Comparison of ENCODE assay signal across 21 cellular contexts in the genomic region with DNA sequence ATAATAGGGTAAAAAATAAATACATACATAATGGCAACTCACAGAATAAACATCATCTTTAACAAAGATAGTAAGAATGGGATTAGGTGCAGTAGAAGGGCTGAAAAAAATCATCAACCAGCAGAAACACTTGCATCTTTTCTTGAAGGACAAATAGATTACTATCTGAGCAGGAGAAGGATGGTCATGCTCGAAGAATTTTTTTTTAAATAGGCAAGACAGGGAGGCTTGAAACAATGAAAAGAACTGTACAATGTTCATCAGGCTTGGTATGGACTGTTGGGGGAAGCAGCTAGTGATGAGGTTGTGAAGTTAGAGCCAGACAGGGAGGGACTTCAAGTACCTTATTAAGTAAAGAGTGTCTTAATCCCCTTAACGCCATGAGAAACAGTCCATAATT.
DNase-seq lines count a peak whose midpoint lies in the region; ATAC-seq, FAIRE-seq and TF ChIP-seq lines count a peak whose summit lies in the region.
"Had no signal": no experiment of that assay in that cellular context is flagged by ENCODE, and none has a peak within 500 bp of the region (broad histone marks: within the 10 kb centered on the region; RNA-seq: fewer than 3 reads in every experiment).

No MANE protein-coding gene starts in this region.

- peak overlapping the region; percentile 78 for H3K27ac ChIP-seq in astrocyte (ENCODE audit: low read depth, low read length)
- peak overlapping the region; percentile 6 for H3K27ac ChIP-seq in mesodermal cell (ENCODE audit: low read depth, low read length, severe bottlenecking)
- H3K27ac ChIP-seq: A549, HL-60 had no signal

- 88 to 100% methylated on average over 1 of the region's 2 CpGs for WGBS in mesodermal cell (ENCODE audit: insufficient coverage in 2 of 2), 2 experiments

- H3K27me3 ChIP-seq in astrocyte (ENCODE audit: insufficient read depth, low read length) (no peaks in the 10 kb centered on the region), HAP-1 (ENCODE audit: low read depth) (no peaks in the 10 kb centered on the region), MG63 (no peaks in the 10 kb centered on the region)

- H2AFZ ChIP-seq in astrocyte (ENCODE audit: low read depth, low read length): no peak overlapping the region

- H3K27ac Mint-ChIP-seq in astrocyte (ENCODE audit: unreplicated experiment): no peak overlapping the region
- H3K27ac Mint-ChIP-seq: CD14-positive monocyte had no signal

- H3K4me1 Mint-ChIP-seq in astrocyte (ENCODE audit: low read depth, unreplicated experiment): peaks cover 17% of the 10 kb centered on the region
- H3K4me1 Mint-ChIP-seq: CD14-positive monocyte had no signal

- no peak overlapping the region for H3K4me2 ChIP-seq in astrocyte (ENCODE audit: low read length)
- H3K4me2 ChIP-seq: A549 had no signal

- no peaks in the 10 kb centered on the region for H4K20me1 ChIP-seq in astrocyte (ENCODE audit: insufficient read depth, low read length)

- FAIRE-seq in astrocyte (lab: Jason Lieb, UNC): no peak
- FAIRE-seq: A549, GM12891, RCC 7860 had no signal

- peak; percentile 63 for DNase-seq in EH (ENCODE audit: low read depth)
- peak; percentile 50 for DNase-seq in M059J (ENCODE audit: low read depth)
- DNase-seq in astrocyte (ENCODE audit: low read depth): peak; percentile 21
- no peak for DNase-seq in HAP-1 (ENCODE audit: low spot score in 2 of 2)
- DNase-seq in MG63: no peak
- DNase-seq: DMS 273 treated with DMSO at 0.1 percent for 48 hours, Kasumi-1, NCI-H1092 treated with DMSO at 0.1 percent for 48 hours, NCI-H146, NCI-H2029 treated with DMSO at 0.1 percent for 48 hours, NCI-H2171 treated with DMSO at 0.1 percent for 48 hours, NCI-H446 treated with DMSO at 0.1 percent for 48 hours had no signal

- in situ Hi-C loops in HAP-1 (cut with MboI; ENCODE audit: low sequenced_read_pairs): no loop called here

- no peak overlapping the region for H3K4me3 ChIP-seq in astrocyte (ENCODE audit: insufficient read depth, low read depth, low read length)
- H3K4me3 ChIP-seq in mesodermal cell (ENCODE audit: extremely low read depth, insufficient read depth, low read length, poor library complexity, severe bottlenecking): no peak overlapping the region
- H3K4me3 ChIP-seq in HAP-1: no peak overlapping the region
- H3K4me3 ChIP-seq in MG63: no peak overlapping the region
- H3K4me3 ChIP-seq: A549 had no signal

- H3K9me3 ChIP-seq in astrocyte (ENCODE audit: insufficient read depth, low read depth, low read length) (no peaks in the 10 kb centered on the region), mesodermal cell (ENCODE audit: control insufficient read depth, low read length) (peaks cover 3% of the 10 kb centered on the region), HAP-1 (no peaks in the 10 kb centered on the region), MG63 (peaks cover 4% of the 10 kb centered on the region; the same call in 1 of the 2 replicates)
- H3K9me3 ChIP-seq: A549 had no signal

- H3K36me3 Mint-ChIP-seq in astrocyte (ENCODE audit: low read depth, unreplicated experiment): no peaks in the 10 kb centered on the region
- H3K36me3 Mint-ChIP-seq: CD14-positive monocyte had no signal

- H3K36me3 ChIP-seq in astrocyte (ENCODE audit: insufficient read depth, low read length): no peaks in the 10 kb centered on the region
- H3K36me3 ChIP-seq in mesodermal cell (ENCODE audit: control insufficient read depth, insufficient read depth, low read length): no peaks in the 10 kb centered on the region
- H3K36me3 ChIP-seq in HAP-1 (replicated peaks): no peaks in the 10 kb centered on the region
- H3K36me3 ChIP-seq in MG63: no peaks in the 10 kb centered on the region; the same call in 1 of the 2 replicates

- H3K4me1 ChIP-seq in astrocyte (ENCODE audit: insufficient read depth, low read length): peaks cover 35% of the 10 kb centered on the region
- H3K4me1 ChIP-seq in mesodermal cell (ENCODE audit: control insufficient read depth, insufficient read depth, low read length, poor library complexity, severe bottlenecking): peaks cover 37% of the 10 kb centered on the region
- H3K4me1 ChIP-seq in HAP-1: no peaks in the 10 kb centered on the region

- no peak for TF ChIP-seq CTCF in astrocyte (IDR thresholded peaks at IDR 0.05; ENCODE audit: insufficient read depth, low read depth, low read length)

- no peak for ATAC-seq in GM21529 (IDR thresholded peaks at IDR 0.05; ENCODE audit: unreplicated experiment)
- no peak for ATAC-seq in GM21423 (IDR thresholded peaks at IDR 0.05; ENCODE audit: unreplicated experiment)
- ATAC-seq: A549, Right ventricle myocardium inferior had no signal

- no peak overlapping the region for H3K9ac ChIP-seq in astrocyte (ENCODE audit: low read length)

- H3K4me3 Mint-ChIP-seq in astrocyte (ENCODE audit: unreplicated experiment): no peak overlapping the region
- H3K4me3 Mint-ChIP-seq: CD14-positive monocyte had no signal

- no peaks in the 10 kb centered on the region for H3K27me3 Mint-ChIP-seq in astrocyte (ENCODE audit: low read depth, unreplicated experiment)

- H3K9me3 Mint-ChIP-seq in astrocyte (ENCODE audit: unreplicated experiment): peaks cover 2% of the 10 kb centered on the region

- H3K79me2 ChIP-seq in astrocyte (ENCODE audit: insufficient read depth, low read length): no peaks in the 10 kb centered on the region

Comparison
In these comparisons a context has a peak if more than half of its experiments do, and no peak if none do; other contexts are left out.
1. DNase-seq: peak in EH (single experiment), M059J (single experiment) and astrocyte (single experiment); none in HAP-1 (0 of 2) and MG63 (single experiment).